ENCODE assay signal across 8 cellular contexts in the genomic region with DNA sequence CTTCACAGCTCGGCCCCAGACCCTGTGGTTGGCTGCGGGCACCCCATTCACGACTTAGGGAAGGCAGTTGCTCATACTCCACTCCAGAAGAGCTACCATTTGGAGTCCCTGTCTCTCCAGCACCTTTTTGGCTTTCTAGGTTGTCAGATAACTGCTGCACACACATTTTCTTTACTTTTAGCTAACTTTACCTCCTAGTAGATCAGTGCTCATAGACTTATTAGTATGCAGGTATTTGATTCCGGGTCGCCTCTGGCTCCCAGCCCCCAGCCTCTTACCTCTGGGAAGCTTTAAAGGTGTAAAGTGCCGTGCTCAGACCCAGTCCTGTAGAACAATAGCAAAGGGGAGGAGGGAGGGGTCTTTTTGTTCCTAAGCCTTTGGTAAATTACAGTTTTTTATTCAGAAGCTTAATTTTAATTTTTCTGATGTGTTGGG.
A peak's percentile ranks its signal among the peaks of the same experiment; 100 is the strongest.
DNase-seq lines count a peak whose midpoint lies in the region; ATAC-seq and TF ChIP-seq lines count a peak whose summit lies in the region.

No MANE protein-coding gene starts in this region.

- H3K27ac ChIP-seq in SK-N-MC (peak overlapping the region; percentile 94), sigmoid colon (peak overlapping the region; percentile 71 to 92 (median 81))

- DNase-seq in NOMO-1 treated with dmso at 0.1 percent for 144 hours (lab: John Stamatoyannopoulos, UW; ENCODE audit: unreplicated experiment) (peak; percentile 29), NOMO-1 treated with DMSO at 0.1 percent for 48 hours (lab: John Stamatoyannopoulos, UW; ENCODE audit: unreplicated experiment) (no peak), SK-N-MC (ENCODE audit: low read depth, low spot score) (no peak), foreskin fibroblast (no peak), sigmoid colon (no peak), sciatic nerve (ENCODE audit: low spot score) (no peak), nucleus accumbens (lab: John Stamatoyannopoulos, UW) (no peak)
- DNase-seq in stimulated activated CD4-positive, alpha-beta T cell treated with anti-CD3 and anti-CD28 coated beads, Interleukin-15, amount 100 ng/mL, for 24 hours, result no peak

- H3K9me3 ChIP-seq in SK-N-MC (ENCODE audit: low read depth, low read length), result no peaks in the 10 kb centered on the region
- H3K9me3 ChIP-seq in sigmoid colon, result no peaks in the 10 kb centered on the region

- TF ChIP-seq CTCF in foreskin fibroblast (IDR thresholded peaks at IDR 0.05; ENCODE audit: low read depth, low read length) (no peak), sigmoid colon (IDR thresholded peaks at IDR 0.05) (no peak)

- TF ChIP-seq EP300 in sigmoid colon (IDR thresholded peaks at IDR 0.05), result no peak

- TF ChIP-seq POLR2A in sigmoid colon (IDR thresholded peaks at IDR 0.05), result no peak

- no peaks in the 10 kb centered on the region for H3K27me3 ChIP-seq in sigmoid colon

- H3K36me3 ChIP-seq in SK-N-MC (ENCODE audit: insufficient read depth, low read length), result no peaks in the 10 kb centered on the region
- H3K36me3 ChIP-seq in sigmoid colon, result no peaks in the 10 kb centered on the region

- peak overlapping the region; percentile 88 for H3K9ac ChIP-seq in SK-N-MC (ENCODE audit: insufficient read length)

- intact Hi-C loops in sigmoid colon (cut with DNase I) (loop anchor here (5.0 kb wide), 1 partner anchor 102 kb away; the partner anchor contains the start of gene SPTBN1), sciatic nerve (cut with DNase I) (no loop called here)

- H3K4me3 ChIP-seq in SK-N-MC (peak overlapping the region; percentile 93), foreskin fibroblast (ENCODE audit: low read depth in 1 of 2, low read length in 2 of 2) (peak overlapping the region; percentile 48 to 55), sigmoid colon (peak overlapping the region; percentile 27 to 58 (median 46))

- ATAC-seq in sciatic nerve, result no peak

- 5 to 12% methylated on average over 6 of the region's 6 CpGs for WGBS in sigmoid colon, 2 donors

- H3K4me1 ChIP-seq in sigmoid colon, result peaks cover 0 to 57% (median 46%) of the 10 kb centered on the region in 4 donors
